In the genomic region with DNA sequence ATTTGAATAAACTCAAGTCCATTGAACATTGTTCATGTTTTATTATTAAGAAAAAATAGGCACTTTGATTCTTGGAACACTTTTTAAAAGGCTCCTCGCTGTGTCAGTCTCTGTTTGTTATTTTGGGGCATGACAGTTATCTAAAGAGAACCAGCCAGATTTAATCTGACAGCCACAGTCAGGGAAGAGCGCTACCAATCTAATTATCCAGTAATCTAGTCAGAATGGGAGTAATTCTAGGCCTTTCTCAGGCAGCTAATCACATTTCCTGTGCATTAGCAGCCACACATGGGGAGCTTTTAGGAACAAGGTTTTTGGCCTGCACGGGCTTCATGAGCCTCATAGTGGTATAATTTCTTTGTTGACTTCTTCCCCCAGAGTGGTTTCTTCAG, we compare ENCODE assay signal across 15 cellular contexts.
A peak's percentile ranks its signal among the peaks of the same experiment; 100 is the strongest.
DNase-seq lines count a peak whose midpoint lies in the region; ATAC-seq and TF ChIP-seq lines count a peak whose summit lies in the region.
"Had no signal": no experiment of that assay in that cellular context is flagged by ENCODE, and none has a peak within 500 bp of the region (broad histone marks: within the 10 kb centered on the region; RNA-seq: fewer than 3 reads in every experiment).

No MANE protein-coding gene starts in this region.

- H3K4me3 Mint-ChIP-seq in H9 = no peak overlapping the region
- H3K4me3 Mint-ChIP-seq: activated CD8-positive, alpha-beta T cell treated with anti-CD3 and anti-CD28 coated beads for 36 hours; CD4-positive, CD25-positive, alpha-beta regulatory T cell had no signal

- no peak overlapping the region for H3K9ac ChIP-seq in H9 (ENCODE audit: extremely low read depth, insufficient read length, low read length)

- WGBS in H9 (ENCODE audit: extremely low coverage, insufficient read length, low lambda C conversion rate) = no CpG with 5 or more reads among the region's 3 CpGs
- WGBS in adrenal gland, 4 donors = 73 to 84% (median 76%) methylated on average over 3 of the region's 3 CpGs
- WGBS in mesodermal cell (ENCODE audit: insufficient coverage in 2 of 2), 2 experiments = 60 to 92% methylated on average over 1 to 2 of the region's 3 CpGs
- WGBS in stomach, 5 donors = 73 to 89% (median 81%) methylated on average over 3 of the region's 3 CpGs

- no peak overlapping the region for H4K8ac ChIP-seq in H9 (replicated peaks; ENCODE audit: insufficient read length, low read depth, low read length)

- no peak overlapping the region for H4K5ac ChIP-seq in H9 (ENCODE audit: insufficient read length, low read depth, low read length)

- TF ChIP-seq POLR2A in adrenal gland (IDR thresholded peaks at IDR 0.05) (no peak), stomach (IDR thresholded peaks at IDR 0.05) (no peak)

- H3K4me3 ChIP-seq in adrenal gland = no peak overlapping the region
- H3K4me3 ChIP-seq in mesodermal cell (ENCODE audit: extremely low read depth, insufficient read depth, low read length, poor library complexity, severe bottlenecking) = no peak overlapping the region
- H3K4me3 ChIP-seq in stomach = no peak overlapping the region
- no peak overlapping the region for H3K4me3 ChIP-seq in dorsolateral prefrontal cortex
- H3K4me3 ChIP-seq: upper lobe of left lung had no signal

- H3K79me2 ChIP-seq in H9 (ENCODE audit: insufficient read depth, low read length) = 0 out of 2 replicates have a peak, but pooled peaks cover 2% of the 10 kb centered on the region

- no peak for TF ChIP-seq CTCF in H9 (conservative IDR thresholded peaks at IDR 0.05)
- no peak for TF ChIP-seq CTCF in adrenal gland (IDR thresholded peaks at IDR 0.05)
- no peak for TF ChIP-seq CTCF in stomach (IDR thresholded peaks at IDR 0.05)
- no peak for TF ChIP-seq CTCF in dorsolateral prefrontal cortex (IDR thresholded peaks at IDR 0.05 in 54 of 56, conservative IDR thresholded peaks at IDR 0.05 in 2 of 56; ENCODE audit: low read depth in 1 of 56, partially characterized antibody in 56 of 56)

- DNase-seq in H9 (no peak), adrenal gland (peak in 1 of 7 donors; percentile 81), stomach (no peak), NCI-H345 treated with DMSO at 0.1 percent for 48 hours (lab: John Stamatoyannopoulos, UW; ENCODE audit: unreplicated experiment) (no peak), dorsolateral prefrontal cortex (no peak)
- no peak for DNase-seq in activated CD4-positive, alpha-beta T cell treated with anti-CD3 and anti-CD28 coated beads, Interleukin-2, amount 50 U/mL, for 4 hours
- DNase-seq: activated CD8-positive, alpha-beta T cell treated with anti-CD3 and anti-CD28 coated beads for 36 hours; activated effector memory CD4-positive, alpha-beta T cell treated with Interleukin-2 at 50 U/mL for 16 hours; CD4-positive, CD25-positive, alpha-beta regulatory T cell; effector CD8-positive, alpha-beta T cell; NCI-H2081; SIG-M5 had no signal

- no peak overlapping the region for H3K23ac ChIP-seq in H9 (ENCODE audit: insufficient read length, low read depth, low read length)

- no peaks in the 10 kb centered on the region for H3K36me3 Mint-ChIP-seq in H9 (ENCODE audit: insufficient read depth in 1 of 3, low read depth in 3 of 3)
- H3K36me3 Mint-ChIP-seq: CD4-positive, CD25-positive, alpha-beta regulatory T cell had no signal

- no peak overlapping the region for H2BK15ac ChIP-seq in H9 (ENCODE audit: low read depth, low read length)

- H3K4me1 ChIP-seq in H9 (ENCODE audit: insufficient read depth, low read length) = no peaks in the 10 kb centered on the region; the same call in 1 of the 2 replicates
- H3K4me1 ChIP-seq in adrenal gland (replicated peaks in 1 of 2) = peaks cover 0 to 58% of the 10 kb centered on the region in 2 donors
- H3K4me1 ChIP-seq in mesodermal cell (ENCODE audit: control insufficient read depth, insufficient read depth, low read length, poor library complexity, severe bottlenecking) = peaks cover 23% of the 10 kb centered on the region
- peaks cover 0 to 21% (median 7%) of the 10 kb centered on the region in 4 donors for H3K4me1 ChIP-seq in stomach

- H3K4ac ChIP-seq in H9 (ENCODE audit: low read depth, low read length) = no peak overlapping the region

- no peak overlapping the region for H2BK5ac ChIP-seq in H9 (ENCODE audit: insufficient read length, low read length)

- no peaks in the 10 kb centered on the region for H3K23me2 ChIP-seq in H9 (ENCODE audit: insufficient read length, low read depth, low read length, poor library complexity, severe bottlenecking)

- H3K79me1 ChIP-seq in H9 (ENCODE audit: insufficient read depth, low read depth, low read length, poor library complexity, severe bottlenecking) = no peaks in the 10 kb centered on the region

- no peak overlapping the region for H3K4me2 ChIP-seq in H9 (ENCODE audit: insufficient read depth, insufficient read length, low read length)

- no peak overlapping the region for H2BK12ac ChIP-seq in H9 (ENCODE audit: insufficient read length, low read depth, low read length)

- H3K14ac ChIP-seq in H9 (ENCODE audit: insufficient read depth, low read length) = no peak overlapping the region

- H3T11ph ChIP-seq in H9 (ENCODE audit: low read length) = no peak overlapping the region

- no peak overlapping the region for H3K56ac ChIP-seq in H9 (ENCODE audit: insufficient read length, low read depth, low read length)

- no peaks in the 10 kb centered on the region for H3K9me3 Mint-ChIP-seq in H9
- H3K9me3 Mint-ChIP-seq: activated CD8-positive, alpha-beta T cell treated with anti-CD3 and anti-CD28 coated beads for 36 hours; CD4-positive, CD25-positive, alpha-beta regulatory T cell had no signal

- no peak overlapping the region for H2AK5ac ChIP-seq in H9 (ENCODE audit: insufficient read length, low read length)

- peaks cover 29 to 34% of the 10 kb centered on the region in 2 experiments for H3K4me1 Mint-ChIP-seq in H9

- TF ChIP-seq EP300 in stomach (IDR thresholded peaks at IDR 0.05) = no peak

- H3K36me3 ChIP-seq in adrenal gland (replicated peaks in 1 of 2) (no peaks in the 10 kb centered on the region), mesodermal cell (ENCODE audit: control insufficient read depth, insufficient read depth, low read length) (no peaks in the 10 kb centered on the region), stomach (no peaks in the 10 kb centered on the region)
- H3K36me3 ChIP-seq: upper lobe of left lung had no signal

- no peak overlapping the region for H2BK120ac ChIP-seq in H9 (ENCODE audit: low read depth, low read length, poor library complexity, severe bottlenecking)

- H3K27ac ChIP-seq in H9 (ENCODE audit: insufficient read length, low read depth, low read length) (no peak overlapping the region), adrenal gland (peak overlapping the region in 3 of 5 donors; percentile 14 to 73 (median 37)), mesodermal cell (ENCODE audit: low read depth, low read length, severe bottlenecking) (peak overlapping the region; percentile 39), stomach (peak overlapping the region in 3 of 5 donors; percentile 8 to 58 (median 30)), dorsolateral prefrontal cortex (peak overlapping the region in 1 of 59 donors; percentile 2)
- H3K27ac ChIP-seq: upper lobe of left lung had no signal

- H3K27me3 Mint-ChIP-seq in H9 (ENCODE audit: low read depth) = no peaks in the 10 kb centered on the region
- H3K27me3 Mint-ChIP-seq: CD4-positive, CD25-positive, alpha-beta regulatory T cell had no signal

- intact Hi-C loops in adrenal gland (cut with DNase I) = no loop called here
- intact Hi-C loops in stomach (cut with DNase I; ENCODE audit: low total_unique reads) = no loop called here
- intact Hi-C loops in dorsolateral prefrontal cortex (cut with DNase I) = no loop called here

- no peaks in the 10 kb centered on the region for H3K9me3 ChIP-seq in H9 (ENCODE audit: control insufficient read depth, low read depth, low read length)
- H3K9me3 ChIP-seq in adrenal gland (replicated peaks in 1 of 3) = no peaks in the 10 kb centered on the region
- H3K9me3 ChIP-seq in mesodermal cell (ENCODE audit: control insufficient read depth, low read length) = no peaks in the 10 kb centered on the region
- H3K9me3 ChIP-seq in stomach = no peaks in the 10 kb centered on the region
- H3K9me3 ChIP-seq: upper lobe of left lung had no signal

- H2AFZ ChIP-seq in H9 (ENCODE audit: low read length) = no peak overlapping the region

- H2BK20ac ChIP-seq in H9 (ENCODE audit: low read depth, low read length, poor library complexity, severe bottlenecking) = no peak overlapping the region

- H3K27ac Mint-ChIP-seq in H9 = peak overlapping the region in 2 of 3 experiments; percentile 52 to 66; a peak in 2 of 7 replicates
- H3K27ac Mint-ChIP-seq: activated CD8-positive, alpha-beta T cell treated with anti-CD3 and anti-CD28 coated beads for 36 hours; CD4-positive, CD25-positive, alpha-beta regulatory T cell had no signal

- no peak for ATAC-seq in GM21390 (IDR thresholded peaks at IDR 0.05; ENCODE audit: unreplicated experiment)
- ATAC-seq: activated CD8-positive, alpha-beta T cell treated with anti-CD3 and anti-CD28 coated beads for 36 hours had no signal

- no peak overlapping the region for H4K91ac ChIP-seq in H9 (ENCODE audit: insufficient read length, low read depth, low read length)

- H4K20me1 ChIP-seq in H9 (ENCODE audit: control insufficient read depth, insufficient read depth, insufficient read length) = no peaks in the 10 kb centered on the region

- no peak overlapping the region for H3K18ac ChIP-seq in H9 (ENCODE audit: insufficient read length, low read depth, low read length)

- H3K27me3 ChIP-seq in H9 (ENCODE audit: insufficient read depth, low read length) (no peaks in the 10 kb centered on the region), adrenal gland (no peaks in the 10 kb centered on the region), stomach (no peaks in the 10 kb centered on the region), dorsolateral prefrontal cortex (no peaks in the 10 kb centered on the region)
- H3K27me3 ChIP-seq: upper lobe of left lung had no signal
